Comparison of ENCODE assay signal across 20 cellular contexts in genomic region chr4:8073206-8073863, GRCh38.
"Had no signal": no experiment of that assay in that cellular context is flagged by ENCODE, and none has a peak within 500 bp of the region (broad histone marks: within the 10 kb centered on the region; RNA-seq: fewer than 3 reads in every experiment).

No MANE protein-coding gene starts in this region.

- H3K9me3 Mint-ChIP-seq: activated naive CD4-positive, alpha-beta T cell treated with anti-CD3 and anti-CD28 coated beads, Interleukin-2, amount 50 U/mL, for 72 hours; activated T-helper 17 cell treated with anti-CD3 and anti-CD28 coated beads, Interleukin-2, amount 50 U/mL, for 72 hours; naive B cell; T-cell; T-helper 2 cell treated with Interferon-gamma antibody and Interleukin-4, amounts not matched to agents 5 μg/mL and 100 μg/mL, for 36 hours had no signal

- H3K4me3 Mint-ChIP-seq: activated T-helper 17 cell treated with anti-CD3 and anti-CD28 coated beads, Interleukin-2, amount 50 U/mL, for 72 hours; naive B cell; T-cell; T-helper 2 cell treated with Interferon-gamma antibody and Interleukin-4, amounts not matched to agents 5 μg/mL and 100 μg/mL, for 36 hours had no signal

- H3K4me3 ChIP-seq: adrenal gland, breast epithelium, coronary artery, lung, spleen, upper lobe of left lung had no signal

- ATAC-seq: activated naive CD4-positive, alpha-beta T cell treated with anti-CD3 and anti-CD28 coated beads, Interleukin-2, amount 50 U/mL, for 72 hours; activated T-helper 17 cell treated with anti-CD3 and anti-CD28 coated beads, Interleukin-2, amount 50 U/mL, for 72 hours; left lobe of liver; T-cell had no signal

- H3K4me1 ChIP-seq: adrenal gland, breast epithelium, upper lobe of left lung had no signal

- DNase-seq: activated CD4-positive, alpha-beta T cell treated with anti-CD3 and anti-CD28 coated beads for 1 hour; activated CD4-positive, alpha-beta T cell treated with anti-CD3 and anti-CD28 coated beads, Interleukin-2, amount 50 U/mL, for 1 hour; activated T-cell treated with anti-CD3 and anti-CD28 coated beads, Interleukin-2, amount 50 U/mL, for 1 hour; adrenal gland; erythroblast; foreskin fibroblast; naive B cell; spleen; stimulated activated CD4-positive, alpha-beta T cell treated with anti-CD3 and anti-CD28 coated beads, Interleukin-4, amount 100 ng/mL, for 24 hours; stimulated activated naive CD4-positive, alpha-beta T cell treated with Interleukin-2 at 50 U/mL for 16 hours; T-cell; upper lobe of left lung had no signal

- H3K4me1 Mint-ChIP-seq: activated T-helper 17 cell treated with anti-CD3 and anti-CD28 coated beads, Interleukin-2, amount 50 U/mL, for 72 hours; T-cell had no signal

- H3K27me3 ChIP-seq: adrenal gland, upper lobe of left lung had no signal

- H3K36me3 ChIP-seq: adrenal gland, breast epithelium, upper lobe of left lung had no signal

- H3K27me3 Mint-ChIP-seq: activated T-helper 17 cell treated with anti-CD3 and anti-CD28 coated beads, Interleukin-2, amount 50 U/mL, for 72 hours had no signal

- H3K27ac ChIP-seq: adrenal gland, breast epithelium, coronary artery, spleen, upper lobe of left lung had no signal

- H3K36me3 Mint-ChIP-seq: activated naive CD4-positive, alpha-beta T cell treated with anti-CD3 and anti-CD28 coated beads, Interleukin-2, amount 50 U/mL, for 72 hours; T-cell had no signal

- H3K9me3 ChIP-seq: adrenal gland, breast epithelium, spleen, upper lobe of left lung had no signal

- H3K27ac Mint-ChIP-seq: activated naive CD4-positive, alpha-beta T cell treated with anti-CD3 and anti-CD28 coated beads, Interleukin-2, amount 50 U/mL, for 72 hours; activated T-helper 17 cell treated with anti-CD3 and anti-CD28 coated beads, Interleukin-2, amount 50 U/mL, for 72 hours; progenitor cell of endocrine pancreas; T-cell; T-helper 2 cell treated with Interferon-gamma antibody and Interleukin-4, amounts not matched to agents 5 μg/mL and 100 μg/mL, for 36 hours had no signal
